Comparison of ENCODE assay signal across 8 cellular contexts in genomic region chr21:32612075-32612998, GRCh38. TPM values are rescaled to one million over a fixed set of nuclear protein-coding genes. Genes with fewer than 3 reads are reported as not detected.
DNase-seq lines count a peak whose midpoint lies in the region; ATAC-seq, FAIRE-seq and TF ChIP-seq lines count a peak whose summit lies in the region.

Gene CFAP298 (minus strand): TSS chr21:32612377. CDS start chr21:32612243, 134 bp downstream.

- no peaks in the 10 kb centered on the region for H3K27me3 ChIP-seq in ACC112 (ENCODE audit: insufficient read depth, low read length)
- no peaks in the 10 kb centered on the region for H3K27me3 ChIP-seq in bronchial epithelial cell (ENCODE audit: control insufficient read depth, insufficient read depth, low read length)
- H3K27me3 ChIP-seq in smooth muscle cell (ENCODE audit: low read depth) = peaks cover 4% of the 10 kb centered on the region

- H3K4me1 ChIP-seq in ACC112 (ENCODE audit: control insufficient read depth, insufficient read depth, low read length, unreplicated experiment) (peaks cover 7% of the 10 kb centered on the region), smooth muscle cell (ENCODE audit: low read depth) (peaks cover 6% of the 10 kb centered on the region)

- H3K9ac ChIP-seq in smooth muscle cell (ENCODE audit: low read depth) = peak within 1 kb of the TSS; percentile 94

- under 1% methylated on average over 81 of the region's 81 CpGs for WGBS in smooth muscle cell (ENCODE audit: low lambda C conversion rate)

- H3K79me2 ChIP-seq in ACC112 (ENCODE audit: control insufficient read depth, insufficient read depth, low read length, unreplicated experiment) = peaks cover 20% of the 10 kb centered on the region
- H3K79me2 ChIP-seq in smooth muscle cell (ENCODE audit: low read depth) = peaks cover 11% of the 10 kb centered on the region

- peak; percentile 97 for ATAC-seq in GM18868 (IDR thresholded peaks at IDR 0.05; ENCODE audit: unreplicated experiment)
- peak; percentile 90 for ATAC-seq in HG03108 (IDR thresholded peaks at IDR 0.05; ENCODE audit: unreplicated experiment)

- H3K4me3 ChIP-seq in ACC112 (ENCODE audit: low read depth, low read length) = peak within 1 kb of the TSS; percentile 90
- H3K4me3 ChIP-seq in WI38 (ENCODE audit: low read depth, low read length) = peak within 1 kb of the TSS; percentile 95
- H3K4me3 ChIP-seq in bronchial epithelial cell (ENCODE audit: low read depth, low read length) = peak within 1 kb of the TSS; percentile 96
- H3K4me3 ChIP-seq in smooth muscle cell = peak within 1 kb of the TSS; percentile 95

- DNase-seq in NCI-H2227 (lab: John Stamatoyannopoulos, UW; ENCODE audit: unreplicated experiment) (peak; percentile 92), bronchial epithelial cell (ENCODE audit: low read depth) (peak; percentile 86), iPS-NIHi11 (ENCODE audit: low spot score) (peak; percentile 85), smooth muscle cell (lab: John Stamatoyannopoulos, UW; ENCODE audit: unreplicated experiment) (peak; percentile 65)

- H3F3A ChIP-seq in smooth muscle cell (ENCODE audit: low read depth) = no peaks in the 10 kb centered on the region

- H2AFZ ChIP-seq in ACC112 (ENCODE audit: low read length, unreplicated experiment) = peak within 1 kb of the TSS; percentile 92
- peak within 1 kb of the TSS; percentile 87 for H2AFZ ChIP-seq in smooth muscle cell (ENCODE audit: low read depth)

- no peak for TF ChIP-seq CTCF in WI38 (IDR thresholded peaks at IDR 0.05; ENCODE audit: low read depth, low read length)
- no peak for TF ChIP-seq CTCF in bronchial epithelial cell (IDR thresholded peaks at IDR 0.05; ENCODE audit: insufficient read depth, low read length, severe bottlenecking)
- no peak for TF ChIP-seq CTCF in smooth muscle cell (IDR thresholded peaks at IDR 0.05; ENCODE audit: borderline replicate concordance, insufficient read depth, poor library complexity, severe bottlenecking)

- H4K20me1 ChIP-seq in smooth muscle cell (ENCODE audit: low read depth) = no peaks in the 10 kb centered on the region

- no peaks in the 10 kb centered on the region for H3K9me3 ChIP-seq in smooth muscle cell (replicated peaks; ENCODE audit: low read depth)

- FAIRE-seq in bronchial epithelial cell (lab: Jason Lieb, UNC) = no peak

- H3K36me3 ChIP-seq in ACC112 (ENCODE audit: insufficient read depth, low read length) (0 out of 2 replicates have a peak, but pooled peaks cover 3% of the 10 kb centered on the region), bronchial epithelial cell (ENCODE audit: control insufficient read depth, insufficient read depth, low read length) (peaks cover 3% of the 10 kb centered on the region), smooth muscle cell (ENCODE audit: low read depth) (no peaks in the 10 kb centered on the region)

- H3K4me2 ChIP-seq in smooth muscle cell = peak within 1 kb of the TSS; percentile 98

- peak within 1 kb of the TSS; percentile 95 for H3K27ac ChIP-seq in ACC112 (ENCODE audit: low read depth, low read length)
- peak within 1 kb of the TSS; percentile 96 for H3K27ac ChIP-seq in smooth muscle cell (ENCODE audit: low read depth)

RNA-seq across cellular contexts. Expression of gene CFAP298, which starts in this region (rescaled TPM):
- 37.6 and 39.9 TPM in 2 replicates for total RNA-seq in bronchial epithelial cell
- 23.3 and 26.8 TPM in 2 replicates for total RNA-seq in smooth muscle cell
- polyA plus RNA-seq in smooth muscle cell = 41.9 and 49.1 TPM in 2 replicates

Comparison
In these comparisons a context has a peak if more than half of its experiments do, and no peak if none do; other contexts are left out.
1. Peak in every context shown above with its lines: DNase-seq, ATAC-seq, H3K4me3 ChIP-seq and H3K27ac ChIP-seq.